18 cellular contexts compared by ENCODE assay signal in genomic region chr6:121516331-121516730, GRCh38.
DNase-seq lines count a peak whose midpoint lies in the region; TF ChIP-seq lines count a peak whose summit lies in the region.
"Had no signal": no experiment of that assay in that cellular context is flagged by ENCODE, and none has a peak within 500 bp of the region (broad histone marks: within the 10 kb centered on the region; RNA-seq: fewer than 3 reads in every experiment).

No MANE protein-coding gene starts in this region.

- DNase-seq in mammary epithelial cell, result peak; percentile 36
- DNase-seq in MCF 10A (ENCODE audit: unreplicated experiment), result no peak
- no peak for DNase-seq in ascending aorta (ENCODE audit: low spot score in 2 of 2)
- peak; percentile 42 for DNase-seq in iris pigment epithelial cell (ENCODE audit: low read depth)
- DNase-seq in NCI-H2196 treated with DMSO at 0.1 percent for 48 hours (lab: John Stamatoyannopoulos, UW; ENCODE audit: unreplicated experiment), result no peak
- no peak for DNase-seq in anterior cingulate cortex (lab: John Stamatoyannopoulos, UW)
- DNase-seq in NCI-H526 (lab: John Stamatoyannopoulos, UW), result no peak
- no peak for DNase-seq in activated CD4-positive, alpha-beta T cell treated with anti-CD3 and anti-CD28 coated beads for 1 hour
- DNase-seq: CD8-positive, alpha-beta memory T cell; NCI-H1092; NCI-H1694; NCI-H510A; Peyer's patch; SHP77 had no signal

- H3K27me3 Mint-ChIP-seq in MCF 10A (ENCODE audit: insufficient read depth, unreplicated experiment), result no peaks in the 10 kb centered on the region
- H3K27me3 Mint-ChIP-seq: CD8-positive, alpha-beta memory T cell had no signal

- no peak overlapping the region for H3K9ac ChIP-seq in mammary epithelial cell (ENCODE audit: insufficient read depth, low read length)
- H3K9ac ChIP-seq: BLaER1 had no signal

- H2AFZ ChIP-seq in mammary epithelial cell (ENCODE audit: low read depth, low read length), result no peak overlapping the region

- H3K4me2 ChIP-seq in mammary epithelial cell (ENCODE audit: insufficient read depth, low read depth, low read length), result no peak overlapping the region
- H3K4me2 ChIP-seq: BLaER1 had no signal

- no peaks in the 10 kb centered on the region for H3K9me3 Mint-ChIP-seq in MCF 10A (ENCODE audit: unreplicated experiment)

- no peak overlapping the region for H3K4me3 Mint-ChIP-seq in MCF 10A (ENCODE audit: unreplicated experiment)
- H3K4me3 Mint-ChIP-seq: CD8-positive, alpha-beta memory T cell had no signal

- H3K4me3 ChIP-seq in mammary epithelial cell (replicated peaks in 1 of 3; ENCODE audit: insufficient read depth in 1 of 3, low read depth in 2 of 3, low read length in 3 of 3) (no peak overlapping the region), ascending aorta (no peak overlapping the region)
- H3K4me3 ChIP-seq: BLaER1, HAP-1, K562, Peyer's patch had no signal

- in situ Hi-C loops in mammary epithelial cell (cut with MboI; ENCODE audit: low sequenced_read_pairs in 2 of 2), result no loop called here

- TF ChIP-seq CTCF in mammary epithelial cell (conservative IDR thresholded peaks at IDR 0.05 in 1 of 2, IDR thresholded peaks at IDR 0.05 in 1 of 2; ENCODE audit: extremely low read depth in 1 of 2, insufficient read depth in 1 of 2, low read depth in 1 of 2, low read length in 2 of 2) (no peak), MCF 10A (IDR thresholded peaks at IDR 0.05; ENCODE audit: unreplicated experiment) (no peak), ascending aorta (IDR thresholded peaks at IDR 0.05) (no peak)

- no peaks in the 10 kb centered on the region for H3K4me1 Mint-ChIP-seq in MCF 10A (ENCODE audit: insufficient read depth, unreplicated experiment)
- H3K4me1 Mint-ChIP-seq: CD8-positive, alpha-beta memory T cell had no signal

- H3K9me3 ChIP-seq in mammary epithelial cell (replicated peaks; ENCODE audit: insufficient read depth, low read length) (no peaks in the 10 kb centered on the region), ascending aorta (no peaks in the 10 kb centered on the region)
- H3K9me3 ChIP-seq: BLaER1, HAP-1, Peyer's patch had no signal

- peaks cover 3% of the 10 kb centered on the region for H3K4me1 ChIP-seq in mammary epithelial cell (ENCODE audit: insufficient read depth, low read length)
- H3K4me1 ChIP-seq in ascending aorta, result peaks cover 0 to 13% of the 10 kb centered on the region in 2 donors
- H3K4me1 ChIP-seq: BLaER1, Peyer's patch had no signal

- no peaks in the 10 kb centered on the region for H3K27me3 ChIP-seq in mammary epithelial cell (ENCODE audit: insufficient read depth, low read length)
- H3K27me3 ChIP-seq in ascending aorta, result no peaks in the 10 kb centered on the region
- H3K27me3 ChIP-seq: BLaER1, Peyer's patch had no signal

- H3K79me2 ChIP-seq in mammary epithelial cell (ENCODE audit: insufficient read depth, low read length), result no peaks in the 10 kb centered on the region

- intact Hi-C loops in mammary epithelial cell (cut with micrococcal nuclease), result no loop called here
- intact Hi-C loops in MCF 10A (cut with micrococcal nuclease), result no loop called here
- intact Hi-C loops in ascending aorta (cut with DNase I), result no loop called here

- 98% methylated on average over 6 of the region's 6 CpGs for WGBS in mammary epithelial cell (ENCODE audit: low coverage, missing lambda C conversion rate)

- CTCF ChIA-PET in mammary epithelial cell (lab: Charles Lee; ENCODE audit: low non-redundant PET) (no interaction called here), MCF 10A (lab: Yijun Ruan, JAX) (interaction anchor here (0.7 to 1.1 kb wide), 2 partner anchors 18 to 788 kb away, joined by 3 read pairs; no protein-coding TSS in a partner anchor)

- POLR2A ChIA-PET in MCF 10A (lab: Yijun Ruan, JAX), result interaction anchor here (1.5 kb wide), 1 partner anchor 264 kb away, joined by 3 read pairs; no protein-coding TSS in a partner anchor

- H3K27ac ChIP-seq in mammary epithelial cell (ENCODE audit: insufficient read depth, low read depth, low read length) (no peak overlapping the region), ascending aorta (peak overlapping the region; percentile 29 to 34)
- H3K27ac ChIP-seq: 22Rv1, BLaER1, Peyer's patch had no signal

- dilution Hi-C loops in mammary epithelial cell (cut with HindIII; ENCODE audit: low sequenced_read_pairs), result no loop called here

- H3K36me3 ChIP-seq in mammary epithelial cell (ENCODE audit: insufficient read depth, low read length) (no peaks in the 10 kb centered on the region), ascending aorta (no peaks in the 10 kb centered on the region)
- H3K36me3 ChIP-seq: BLaER1, HAP-1, Peyer's patch had no signal

- BruUV-seq in mammary epithelial cell (replicated peaks; lab: Mats Ljungman, UMichigan) (no TSS peak), MCF 10A (replicated peaks; lab: Mats Ljungman, UMichigan) (no TSS peak)

- H3K36me3 Mint-ChIP-seq in MCF 10A (ENCODE audit: insufficient read depth, unreplicated experiment), result no peaks in the 10 kb centered on the region
- H3K36me3 Mint-ChIP-seq: CD8-positive, alpha-beta memory T cell had no signal

- H3K27ac Mint-ChIP-seq in MCF 10A (ENCODE audit: low read depth, unreplicated experiment), result no peak overlapping the region
- H3K27ac Mint-ChIP-seq: CD8-positive, alpha-beta memory T cell had no signal

- no peaks in the 10 kb centered on the region for H4K20me1 ChIP-seq in mammary epithelial cell (ENCODE audit: insufficient read depth, low read length)
- H4K20me1 ChIP-seq: BLaER1 had no signal

Comparison
In these comparisons a context has a peak if more than half of its experiments do, and no peak if none do; other contexts are left out.
1. DNase-seq: peak in mammary epithelial cell (single experiment) and iris pigment epithelial cell (single experiment); none in MCF 10A (single experiment), ascending aorta (0 of 2), NCI-H2196 treated with DMSO at 0.1 percent for 48 hours (single experiment), anterior cingulate cortex (0 of 58), NCI-H526 (0 of 2) and activated CD4-positive, alpha-beta T cell treated with anti-CD3 and anti-CD28 coated beads for 1 hour (single experiment).